ENCODE assay signal across 11 cellular contexts in genomic region chr17:43840814-43841213, GRCh38. TPM values are rescaled to one million over a fixed set of nuclear protein-coding genes. Genes with fewer than 3 reads are reported as not detected.
DNase-seq lines count a peak whose midpoint lies in the region; ATAC-seq and TF ChIP-seq lines count a peak whose summit lies in the region.
"Had no signal": no experiment of that assay in that cellular context is flagged by ENCODE, and none has a peak within 500 bp of the region (broad histone marks: within the 10 kb centered on the region; RNA-seq: fewer than 3 reads in every experiment).

No MANE protein-coding gene starts in this region.

- TF ChIP-seq CTCF in testis (IDR thresholded peaks at IDR 0.05) = peak in 2 of 3 experiments; percentile 20 to 21

- ATAC-seq in GM21825 (IDR thresholded peaks at IDR 0.05; ENCODE audit: unreplicated experiment) (no peak), HG02571 (IDR thresholded peaks at IDR 0.05; ENCODE audit: unreplicated experiment) (no peak), HG02973 (IDR thresholded peaks at IDR 0.05; ENCODE audit: unreplicated experiment) (no peak)

- intact Hi-C loops in testis (cut with DNase I; ENCODE audit: low total_unique reads) = no loop called here

- H3K4me3 ChIP-seq in testis = no peak overlapping the region

- H3K4me1 ChIP-seq in testis = peaks cover 17% of the 10 kb centered on the region

- H3K9me3 ChIP-seq in testis = no peaks in the 10 kb centered on the region

- DNase-seq in SHP77 (lab: John Stamatoyannopoulos, UW) = peak; percentile 27 to 40
- DNase-seq in SHP77 treated with DMSO at 0.1 percent for 48 hours (lab: John Stamatoyannopoulos, UW) = no peak
- DNase-seq in RKO (ENCODE audit: low spot score) = peak; percentile 30
- peak; percentile 64 for DNase-seq in foreskin melanocyte
- DNase-seq in testis = peak; percentile 38
- DNase-seq: AML-193, midbrain, RPMI8226 had no signal

- H3K27ac ChIP-seq in testis = peak overlapping the region in 1 of 2 donors; percentile 44

- H3K27me3 ChIP-seq in testis = no peaks in the 10 kb centered on the region

- 29 to 44% methylated on average over 4 of the region's 4 CpGs for WGBS in testis, 2 donors

- TF ChIP-seq POLR2A in testis (IDR thresholded peaks at IDR 0.05) = no peak

- no peaks in the 10 kb centered on the region for H3K36me3 ChIP-seq in testis (ENCODE audit: low read depth, missing control alignments)

RNA-seq across cellular contexts. Expression of gene CD300LG, which starts 6.2 kb away (rescaled TPM):
- 10 to 100 TPM; 48.4 to 53.9 TPM for total RNA-seq in testis
- polyA plus RNA-seq in testis (ENCODE audit: insufficient read depth, low read depth, low replicate concordance) = 49.2 TPM

RNA-seq across cellular contexts. Expression of gene MPP3, which starts 7.9 kb away (rescaled TPM):
- total RNA-seq in testis = 10 to 100 TPM; 16.7 to 18.2 TPM
- 5.9 TPM for polyA plus RNA-seq in testis (ENCODE audit: insufficient read depth, low read depth, low replicate concordance)
